18 cellular contexts compared by ENCODE assay signal in genomic region chr7:27106906-27107250, GRCh38. TPM values are rescaled to one million over a fixed set of nuclear protein-coding genes. Genes with fewer than 3 reads are reported as not detected.
DNase-seq lines count a peak whose midpoint lies in the region; ATAC-seq, FAIRE-seq and TF ChIP-seq lines count a peak whose summit lies in the region.
"Had no signal": no experiment of that assay in that cellular context is flagged by ENCODE, and none has a peak within 500 bp of the region (broad histone marks: within the 10 kb centered on the region; RNA-seq: fewer than 3 reads in every experiment).

No MANE protein-coding gene starts in this region.

- H3K27ac ChIP-seq in heart left ventricle = peak overlapping the region in 9 of 12 donors; percentile 2 to 93 (median 67)
- peak overlapping the region; percentile 94 to 99 (median 98) for H3K27ac ChIP-seq in gastroesophageal sphincter
- H3K27ac ChIP-seq in upper lobe of right lung = peak overlapping the region; percentile 91

- TF ChIP-seq EP300 in gastroesophageal sphincter (IDR thresholded peaks at IDR 0.05) = no peak

- H3K36me3 ChIP-seq in heart left ventricle (no peaks in the 10 kb centered on the region), gastroesophageal sphincter (no peaks in the 10 kb centered on the region), upper lobe of right lung (no peaks in the 10 kb centered on the region)

- peaks cover 13% of the 10 kb centered on the region for H3K36me3 Mint-ChIP-seq in neural crest cell (ENCODE audit: low read depth)

- H3K27me3 ChIP-seq in heart left ventricle (peaks cover 63 to 100% (median 97%) of the 10 kb centered on the region in 9 donors), gastroesophageal sphincter (no peaks in the 10 kb centered on the region), upper lobe of right lung (peaks cover 20% of the 10 kb centered on the region)

- H3K4me1 ChIP-seq in heart left ventricle = peaks cover 0 to 33% (median 6%) of the 10 kb centered on the region in 12 donors
- H3K4me1 ChIP-seq in gastroesophageal sphincter = peaks cover 0 to 74% (median 21%) of the 10 kb centered on the region in 3 donors
- H3K4me1 ChIP-seq in upper lobe of right lung = peaks cover 18% of the 10 kb centered on the region

- no peaks in the 10 kb centered on the region for H3K9me3 Mint-ChIP-seq in neural crest cell

- H3K4me3 ChIP-seq in heart left ventricle (peak overlapping the region in 9 of 12 donors; percentile 18 to 51 (median 31)), gastroesophageal sphincter (peak overlapping the region; percentile 38 to 96), upper lobe of right lung (peak overlapping the region; percentile 46)

- H3K27ac Mint-ChIP-seq in neural crest cell (ENCODE audit: unreplicated experiment) = peak overlapping the region; percentile 97

- H3K4me3 Mint-ChIP-seq in neural crest cell = peak overlapping the region; percentile 99

- TF ChIP-seq POLR2A in heart left ventricle (IDR thresholded peaks at IDR 0.05) = no peak
- TF ChIP-seq POLR2A in gastroesophageal sphincter (IDR thresholded peaks at IDR 0.05) = no peak

- H3K27me3 Mint-ChIP-seq in neural crest cell (ENCODE audit: low read depth) = peaks cover 96% of the 10 kb centered on the region

- DNase-seq in heart left ventricle (no peak), Right ventricle myocardium superior (no peak), neural crest cell (ENCODE audit: low read depth, low spot score) (no peak), upper lobe of right lung (no peak), NCI-H1436 (lab: John Stamatoyannopoulos, UW) (no peak), HTR-8/SVneo (ENCODE audit: insufficient read length, low spot score) (no peak)
- DNase-seq in activated CD8-positive, alpha-beta memory T cell treated with anti-CD3 and anti-CD28 coated beads, Interleukin-2, amount 50 U/mL, for 48 hours = no peak
- DNase-seq: activated naive CD4-positive, alpha-beta T cell treated with anti-CD3 and anti-CD28 coated beads, Interleukin-2, amount 50 U/mL, for 16 hours; cortex of kidney; foreskin melanocyte; Kasumi-1; NCI-H2029; NCI-H774; SHP77 had no signal

- FAIRE-seq in HTR-8/SVneo (lab: Jason Lieb, UNC) = no peak

- no peak for TF ChIP-seq CTCF in heart left ventricle (IDR thresholded peaks at IDR 0.05)
- TF ChIP-seq CTCF in gastroesophageal sphincter (IDR thresholded peaks at IDR 0.05) = no peak
- no peak for TF ChIP-seq CTCF in neural crest cell (conservative IDR thresholded peaks at IDR 0.05)
- no peak for TF ChIP-seq CTCF in upper lobe of right lung (IDR thresholded peaks at IDR 0.05)

- no peaks in the 10 kb centered on the region for H3K9me3 ChIP-seq in heart left ventricle
- H3K9me3 ChIP-seq in gastroesophageal sphincter = no peaks in the 10 kb centered on the region
- no peaks in the 10 kb centered on the region for H3K9me3 ChIP-seq in upper lobe of right lung

- 20 to 21% (median 20%) methylated on average over 15 of the region's 15 CpGs for WGBS in heart left ventricle, 4 donors
- WGBS in gastroesophageal sphincter (ENCODE audit: low coverage in 1 of 2), 2 donors = 6% methylated on average over 13 of the region's 15 CpGs

- intact Hi-C loops in heart left ventricle (cut with DNase I) (no loop called here), Right ventricle myocardium superior (cut with DNase I) (no loop called here), upper lobe of right lung (cut with DNase I) (loop anchor here (10.0 kb wide), 1 partner anchor 252 kb away; no protein-coding TSS in a partner anchor)

- H3K4me1 Mint-ChIP-seq in neural crest cell = peaks cover 81% of the 10 kb centered on the region

- ATAC-seq in heart left ventricle (no peak), Right ventricle myocardium superior (ENCODE audit: poor library complexity) (no peak), gastroesophageal sphincter (no peak), upper lobe of right lung (no peak)

RNA-seq across cellular contexts. Expression of gene HOXA2, which starts 4.4 kb away (rescaled TPM):
- total RNA-seq in heart left ventricle = under 1 TPM in 2 of 9 donors, not detected in 7; 0.14 to 0.57 TPM
- under 1 TPM in 1 of 2 donors, not detected in 1; 0.03 TPM for polyA plus RNA-seq in heart left ventricle
- total RNA-seq in Right ventricle myocardium superior = 0.11 TPM
- total RNA-seq in gastroesophageal sphincter = 1 to 10 TPM; 3.1 to 7.0 (median 5.0) TPM
- 41.2 and 41.6 TPM in 2 replicates for total RNA-seq in neural crest cell
- total RNA-seq in upper lobe of right lung = 2.1 TPM
- total RNA-seq: A172; activated CD8-positive, alpha-beta memory T cell treated with anti-CD3 and anti-CD28 coated beads for 36 hours; temporal lobe had no signal

RNA-seq across cellular contexts. Expression of gene HOXA1, which starts 11.1 kb away (rescaled TPM):
- total RNA-seq in heart left ventricle (under 1 TPM in 3 of 9 donors, not detected in 6; 0.12 to 0.66 (median 0.59) TPM), Right ventricle myocardium superior (0.13 TPM), gastroesophageal sphincter (1 to 10 TPM in 1 of 4 donors, under 1 TPM in 2, not detected in 1; 0.23 to 2.3 (median 0.27) TPM), neural crest cell (3.5 and 3.6 TPM in 2 replicates), upper lobe of right lung (0.75 TPM)
- under 1 TPM in 1 of 2 donors, not detected in 1; 0.07 TPM for polyA plus RNA-seq in heart left ventricle
- total RNA-seq: A172, temporal lobe had no signal

RNA-seq across cellular contexts. Expression of gene HOXA4, which starts 23.7 kb away (rescaled TPM):
- total RNA-seq in heart left ventricle = 1 to 10 TPM in 3 of 9 donors, under 1 TPM in 5, not detected in 1; 0.23 to 2.6 (median 0.88) TPM
- under 1 TPM; 0.50 to 0.69 TPM for polyA plus RNA-seq in heart left ventricle
- 0.97 TPM for total RNA-seq in Right ventricle myocardium superior
- total RNA-seq in gastroesophageal sphincter = 10 to 100 TPM in 3 of 4 donors, 1 to 10 TPM in 1; 8.6 to 20.2 (median 15.3) TPM
- 0.68 and 0.96 TPM in 2 replicates for total RNA-seq in neural crest cell
- 7.1 TPM for total RNA-seq in upper lobe of right lung
- total RNA-seq: temporal lobe had no signal

RNA-seq across cellular contexts. Expression of gene HOXA5, which starts 36.6 kb away (rescaled TPM):
- total RNA-seq in heart left ventricle (1 to 10 TPM in 1 of 9 donors, under 1 TPM in 2, not detected in 6; 0.28 to 2.8 (median 0.44) TPM), Right ventricle myocardium superior (0.62 TPM), gastroesophageal sphincter (10 to 100 TPM; 11.0 to 34.6 (median 29.3) TPM), neural crest cell (3.2 and 4.3 TPM in 2 replicates), upper lobe of right lung (16.0 TPM)
- under 1 TPM in 1 of 2 donors, not detected in 1; 0.07 TPM for polyA plus RNA-seq in heart left ventricle
- total RNA-seq: activated CD8-positive, alpha-beta memory T cell treated with anti-CD3 and anti-CD28 coated beads for 36 hours; temporal lobe had no signal

RNA-seq across cellular contexts. Expression of gene HOXA6, which starts 40.7 kb away (rescaled TPM):
- total RNA-seq in heart left ventricle (not detected), Right ventricle myocardium superior (not detected), gastroesophageal sphincter (10 to 100 TPM in 1 of 4 donors, under 1 TPM in 1, not detected in 2; 0.46 to 12.7 TPM), neural crest cell (1.6 and 2.0 TPM in 2 replicates), upper lobe of right lung (6.5 TPM)
- polyA plus RNA-seq in heart left ventricle = not detected
- total RNA-seq: A172; activated CD8-positive, alpha-beta memory T cell treated with anti-CD3 and anti-CD28 coated beads for 36 hours; temporal lobe had no signal
